ENCODE assay signal across 19 cellular contexts in genomic region chr17:78400581-78401240, GRCh38. TPM values are rescaled to one million over a fixed set of nuclear protein-coding genes. Genes with fewer than 3 reads are reported as not detected.
DNase-seq lines count a peak whose midpoint lies in the region; ATAC-seq and TF ChIP-seq lines count a peak whose summit lies in the region.
"Had no signal": no experiment of that assay in that cellular context is flagged by ENCODE, and none has a peak within 500 bp of the region (broad histone marks: within the 10 kb centered on the region; RNA-seq: fewer than 3 reads in every experiment).

No MANE protein-coding gene starts in this region.

- H4K8ac ChIP-seq in mesenchymal stem cell (ENCODE audit: low read length) (no peak overlapping the region), mesendoderm (ENCODE audit: low read depth, low read length) (no peak overlapping the region)

- H3K27ac ChIP-seq in SJCRH30 (peak overlapping the region; percentile 69), mesenchymal stem cell (ENCODE audit: low read length, poor library complexity, severe bottlenecking) (peak overlapping the region; percentile 97), mesendoderm (ENCODE audit: low read depth, low read length) (no peak overlapping the region)
- H3K27ac ChIP-seq: ovary, Peyer's patch, tibial nerve had no signal

- no peak overlapping the region for H3K14ac ChIP-seq in mesenchymal stem cell (ENCODE audit: low read length in 2 of 2)

- H3K4me1 ChIP-seq in SJCRH30 (peaks cover 50% of the 10 kb centered on the region), mesenchymal stem cell (ENCODE audit: control insufficient read depth, insufficient read depth, low read depth, low read length) (peaks cover 63% of the 10 kb centered on the region), mesendoderm (ENCODE audit: control insufficient read depth, low read depth, low read length) (no peaks in the 10 kb centered on the region)
- H3K4me1 ChIP-seq: BE2C, Peyer's patch had no signal

- H3K9me3 ChIP-seq in SJCRH30 (replicated peaks) (no peaks in the 10 kb centered on the region), mesenchymal stem cell (ENCODE audit: control insufficient read depth, low read length) (no peaks in the 10 kb centered on the region)
- H3K9me3 ChIP-seq: BE2C, ovary, Peyer's patch, tibial nerve had no signal

- no peaks in the 10 kb centered on the region for H3K27me3 ChIP-seq in SJCRH30
- no peaks in the 10 kb centered on the region for H3K27me3 ChIP-seq in mesenchymal stem cell (ENCODE audit: control insufficient read depth in 1 of 2, insufficient read depth in 1 of 2, low read length in 2 of 2)
- no peaks in the 10 kb centered on the region for H3K27me3 ChIP-seq in mesendoderm (ENCODE audit: insufficient read depth, low read length, poor library complexity)
- H3K27me3 ChIP-seq: BE2C, ovary, Peyer's patch, tibial nerve had no signal

- no peak overlapping the region for H2AFZ ChIP-seq in mesenchymal stem cell (ENCODE audit: low read depth, low read length)

- H3K9me3 Mint-ChIP-seq in CD14-positive monocyte = peaks cover 0 to 2% (median 0%) of the 10 kb centered on the region in 7 donors
- H3K9me3 Mint-ChIP-seq in activated CD8-positive, alpha-beta T cell treated with anti-CD3 and anti-CD28 coated beads, Interleukin-2, amount 10 ng/mL, durations not matched to agents 7 days and 5 days (ENCODE audit: insufficient read depth) = no peaks in the 10 kb centered on the region

- H3K9ac ChIP-seq in mesenchymal stem cell (ENCODE audit: low read length) = no peak overlapping the region
- H3K9ac ChIP-seq in mesendoderm (ENCODE audit: low read length) = no peak overlapping the region

- H2BK5ac ChIP-seq in mesenchymal stem cell (ENCODE audit: low read depth, low read length, poor library complexity, severe bottlenecking) = no peak overlapping the region
- no peak overlapping the region for H2BK5ac ChIP-seq in mesendoderm (ENCODE audit: low read length)

- H3K36me3 Mint-ChIP-seq in CD14-positive monocyte = peaks cover 92 to 98% of the 10 kb centered on the region in 2 donors
- peaks cover 72% of the 10 kb centered on the region for H3K36me3 Mint-ChIP-seq in activated CD8-positive, alpha-beta T cell treated with anti-CD3 and anti-CD28 coated beads, Interleukin-2, amount 10 ng/mL, durations not matched to agents 7 days and 5 days (ENCODE audit: low read depth)

- H2BK15ac ChIP-seq in mesenchymal stem cell (ENCODE audit: low read depth, poor library complexity, severe bottlenecking) (no peak overlapping the region), mesendoderm (replicated peaks; ENCODE audit: low read depth) (no peak overlapping the region)

- no peak overlapping the region for H3K56ac ChIP-seq in mesendoderm (ENCODE audit: low read length)

- DNase-seq in CD14-positive monocyte (ENCODE audit: low spot score) = no peak
- DNase-seq in DMS53 treated with DMSO at 0.1 percent for 48 hours (lab: John Stamatoyannopoulos, UW; ENCODE audit: unreplicated experiment) = peak; percentile 73
- DNase-seq in SJCRH30 = no peak
- DNase-seq in mesenchymal stem cell = no peak
- no peak for DNase-seq in mesendoderm
- DNase-seq in activated CD8-positive, alpha-beta T cell treated with anti-CD3 and anti-CD28 coated beads, Interleukin-2, amount 10 ng/mL, durations not matched to agents 7 days and 5 days = no peak
- DNase-seq in foreskin fibroblast = no peak
- DNase-seq: activated gamma-delta T cell; BE2C; DMS 273 treated with DMSO at 0.1 percent for 48 hours; kidney; NCI-H2029 treated with DMSO at 0.1 percent for 48 hours; NCI-H526 treated with DMSO at 0.1 percent for 48 hours; ovary; Peyer's patch; stimulated activated CD4-positive, alpha-beta T cell treated with anti-CD3 and anti-CD28 coated beads, Interleukin-4, amount 100 ng/mL, for 4 hours had no signal

- no peak overlapping the region for H4K5ac ChIP-seq in mesendoderm (ENCODE audit: low read length)

- intact Hi-C loops in CD14-positive monocyte (cut with micrococcal nuclease) = no loop called here

- CTCF ChIA-PET in activated CD8-positive, alpha-beta T cell treated with anti-CD3 and anti-CD28 coated beads, Interleukin-2, amount 10 ng/mL, durations not matched to agents 7 days and 5 days (lab: Charles Lee) = interaction anchor here (0.8 to 1.4 kb wide), 2 partner anchors 12 to 14 kb away, joined by 4 to 7 read pairs; no protein-coding TSS in a partner anchor

- POLR2A ChIA-PET in activated CD8-positive, alpha-beta T cell treated with anti-CD3 and anti-CD28 coated beads, Interleukin-2, amount 10 ng/mL, durations not matched to agents 7 days and 5 days (lab: Charles Lee) = interaction anchor here (1.0 to 1.1 kb wide), 2 partner anchors 10 to 22 kb away, joined by 3 read pairs; partner anchors contain the start of gene PGS1

- peaks cover 22% of the 10 kb centered on the region for H3K79me2 ChIP-seq in mesendoderm (ENCODE audit: control insufficient read depth, insufficient read depth, low read length)

- H3K79me1 ChIP-seq in mesenchymal stem cell (replicated peaks; ENCODE audit: low read length, poor library complexity, severe bottlenecking) (peaks cover 27% of the 10 kb centered on the region), mesendoderm (ENCODE audit: low read length) (peaks cover 7% of the 10 kb centered on the region)

- H3K18ac ChIP-seq in mesenchymal stem cell (ENCODE audit: low read depth in 1 of 2, low read length in 2 of 2) (no peak overlapping the region), mesendoderm (ENCODE audit: low read length) (no peak overlapping the region)

- H2AK5ac ChIP-seq in mesenchymal stem cell (ENCODE audit: low read length, severe bottlenecking) (peak overlapping the region; percentile 58), mesendoderm (ENCODE audit: low read length) (no peak overlapping the region)

- peaks cover 17% of the 10 kb centered on the region for H3K4me1 Mint-ChIP-seq in CD14-positive monocyte
- peaks cover 2% of the 10 kb centered on the region for H3K4me1 Mint-ChIP-seq in activated CD8-positive, alpha-beta T cell treated with anti-CD3 and anti-CD28 coated beads, Interleukin-2, amount 10 ng/mL, durations not matched to agents 7 days and 5 days (ENCODE audit: low read depth)

- 91% methylated on average over 17 of the region's 17 CpGs for WGBS in mesenchymal stem cell
- WGBS in mesendoderm (ENCODE audit: extremely low coverage, insufficient coverage, low lambda C conversion rate) = no CpG with 5 or more reads among the region's 17 CpGs

- no peak overlapping the region for H2BK120ac ChIP-seq in mesenchymal stem cell (ENCODE audit: low read depth, low read length)
- no peak overlapping the region for H2BK120ac ChIP-seq in mesendoderm (ENCODE audit: low read depth, low read length)

- H4K91ac ChIP-seq in mesenchymal stem cell (ENCODE audit: low read length) = peak overlapping the region; percentile 64

- H3K23ac ChIP-seq in mesenchymal stem cell (ENCODE audit: low read length in 2 of 2) = no peak overlapping the region
- H3K23ac ChIP-seq in mesendoderm (ENCODE audit: low read length) = no peak overlapping the region

- peaks cover 0 to 2% (median 0%) of the 10 kb centered on the region in 3 donors for H3K27me3 Mint-ChIP-seq in CD14-positive monocyte (ENCODE audit: low read depth in 3 of 3)
- no peaks in the 10 kb centered on the region for H3K27me3 Mint-ChIP-seq in activated CD8-positive, alpha-beta T cell treated with anti-CD3 and anti-CD28 coated beads, Interleukin-2, amount 10 ng/mL, durations not matched to agents 7 days and 5 days (ENCODE audit: low read depth)

- peak overlapping the region in 1 of 2 donors; percentile 17 for H3K4me3 Mint-ChIP-seq in CD14-positive monocyte
- no peak overlapping the region for H3K4me3 Mint-ChIP-seq in activated CD8-positive, alpha-beta T cell treated with anti-CD3 and anti-CD28 coated beads, Interleukin-2, amount 10 ng/mL, durations not matched to agents 7 days and 5 days

- no peak overlapping the region for H3K4me3 ChIP-seq in SJCRH30
- no peak overlapping the region for H3K4me3 ChIP-seq in mesenchymal stem cell (ENCODE audit: insufficient read depth in 1 of 2, low read depth in 1 of 2, low read length in 2 of 2)
- no peak overlapping the region for H3K4me3 ChIP-seq in mesendoderm (ENCODE audit: low read length)
- no peak overlapping the region for H3K4me3 ChIP-seq in foreskin fibroblast (ENCODE audit: low read depth in 1 of 2, low read length in 2 of 2)
- H3K4me3 ChIP-seq: ovary, Peyer's patch, skin epidermis, tibial nerve had no signal

- H3K36me3 ChIP-seq in SJCRH30 = peaks cover 89% of the 10 kb centered on the region
- H3K36me3 ChIP-seq in mesenchymal stem cell (ENCODE audit: control insufficient read depth in 1 of 2, insufficient read depth in 2 of 2, low read depth in 1 of 2, low read length in 2 of 2) = peaks cover 74 to 92% of the 10 kb centered on the region in 2 experiments
- H3K36me3 ChIP-seq in mesendoderm (ENCODE audit: control insufficient read depth, insufficient read depth, low read length) = peaks cover 29% of the 10 kb centered on the region
- H3K36me3 ChIP-seq: ovary had no signal

- TF ChIP-seq CTCF in CD14-positive monocyte (IDR thresholded peaks at IDR 0.05) = no peak
- no peak for TF ChIP-seq CTCF in foreskin fibroblast (IDR thresholded peaks at IDR 0.05; ENCODE audit: low read depth, low read length)

- H3K4me2 ChIP-seq in mesenchymal stem cell (ENCODE audit: low read length, poor library complexity, severe bottlenecking) (no peak overlapping the region), mesendoderm (ENCODE audit: low read length) (no peak overlapping the region)

- no peak overlapping the region for H3K4ac ChIP-seq in mesenchymal stem cell (ENCODE audit: low read depth in 1 of 2, low read length in 2 of 2)
- no peak overlapping the region for H3K4ac ChIP-seq in mesendoderm (ENCODE audit: low read depth, low read length)

- no peak for ATAC-seq in HG03139 (IDR thresholded peaks at IDR 0.05; ENCODE audit: unreplicated experiment)
- no peak for ATAC-seq in activated CD8-positive, alpha-beta T cell treated with anti-CD3 and anti-CD28 coated beads, Interleukin-2, amount 10 ng/mL, durations not matched to agents 7 days and 5 days

- H3K27ac Mint-ChIP-seq in CD14-positive monocyte = peak overlapping the region in 4 of 7 donors; percentile 31 to 67 (median 48)
- no peak overlapping the region for H3K27ac Mint-ChIP-seq in activated CD8-positive, alpha-beta T cell treated with anti-CD3 and anti-CD28 coated beads, Interleukin-2, amount 10 ng/mL, durations not matched to agents 7 days and 5 days

- H2BK12ac ChIP-seq in mesenchymal stem cell (ENCODE audit: low read length in 2 of 2) = no peak overlapping the region

RNA-seq across cellular contexts. Expression of gene PGS1, which starts 22.3 kb away (rescaled TPM):
- polyA plus RNA-seq in CD14-positive monocyte = 10 to 100 TPM; 26.0 to 28.0 TPM
- total RNA-seq in SJCRH30 (2014; rRNA removed; shearing (Covaris generic)) = 59.8 and 66.2 TPM in 2 replicates
- polyA plus RNA-seq in mesenchymal stem cell (2013, experiment 1 of 2) = 21.8 TPM
- 22.1 TPM for polyA plus RNA-seq in mesenchymal stem cell (2013, experiment 2 of 2)
- polyA plus RNA-seq in mesendoderm (2013, experiment 1 of 2) = 24.0 TPM
- 23.5 TPM for polyA plus RNA-seq in mesendoderm (2013, experiment 2 of 2)
- total RNA-seq in activated CD8-positive, alpha-beta T cell treated with anti-CD3 and anti-CD28 coated beads, Interleukin-2, amount 10 ng/mL, durations not matched to agents 7 days and 5 days = 10 to 100 TPM; 46.5 to 51.0 TPM

RNA-seq across cellular contexts. Expression of gene SOCS3, which starts 40.8 kb away (rescaled TPM):
- 100 to 1,000 TPM; 123 to 144 TPM for polyA plus RNA-seq in CD14-positive monocyte
- 27.5 and 28.9 TPM in 2 replicates for total RNA-seq in SJCRH30 (2014; rRNA removed; shearing (Covaris generic))
- 64.5 TPM for polyA plus RNA-seq in mesenchymal stem cell (2013, experiment 1 of 2)
- 62.3 TPM for polyA plus RNA-seq in mesenchymal stem cell (2013, experiment 2 of 2)
- 11.2 TPM for polyA plus RNA-seq in mesendoderm (2013, experiment 1 of 2)
- 11.0 TPM for polyA plus RNA-seq in mesendoderm (2013, experiment 2 of 2)
- 1 to 10 TPM; 9.1 TPM for total RNA-seq in activated CD8-positive, alpha-beta T cell treated with anti-CD3 and anti-CD28 coated beads, Interleukin-2, amount 10 ng/mL, durations not matched to agents 7 days and 5 days
